20 cellular contexts compared by ENCODE assay signal in genomic region chr2:162265666-162266467, GRCh38. TPM values are rescaled to one million over a fixed set of nuclear protein-coding genes. Genes with fewer than 3 reads are reported as not detected.
DNase-seq lines count a peak whose midpoint lies in the region; ATAC-seq, FAIRE-seq and TF ChIP-seq lines count a peak whose summit lies in the region.
"Had no signal": no experiment of that assay in that cellular context is flagged by ENCODE, and none has a peak within 500 bp of the region (broad histone marks: within the 10 kb centered on the region; RNA-seq: fewer than 3 reads in every experiment).

No MANE protein-coding gene starts in this region.

- TF ChIP-seq CTCF in heart left ventricle (IDR thresholded peaks at IDR 0.05) = no peak
- no peak for TF ChIP-seq CTCF in dorsolateral prefrontal cortex (IDR thresholded peaks at IDR 0.05 in 54 of 56, conservative IDR thresholded peaks at IDR 0.05 in 2 of 56; ENCODE audit: low read depth in 1 of 56, partially characterized antibody in 56 of 56)
- TF ChIP-seq CTCF in osteoblast (IDR thresholded peaks at IDR 0.05; ENCODE audit: extremely low read depth, low read depth, low read length) = no peak
- TF ChIP-seq CTCF in D721Med (IDR thresholded peaks at IDR 0.05; ENCODE audit: insufficient read depth, missing control alignments) = no peak

- H3K27ac ChIP-seq in heart left ventricle (peak overlapping the region in 8 of 12 donors; percentile 8 to 70 (median 43)), dorsolateral prefrontal cortex (peak overlapping the region in 45 of 59 donors; percentile 2 to 81 (median 53)), osteoblast (ENCODE audit: low read depth, low read length) (peak overlapping the region; percentile 20)
- H3K27ac ChIP-seq: A549, C4-2B, Peyer's patch had no signal

- H3K9me3 ChIP-seq in heart left ventricle (no peaks in the 10 kb centered on the region), osteoblast (ENCODE audit: low read depth, low read length) (no peaks in the 10 kb centered on the region)
- H3K9me3 ChIP-seq: A549, Peyer's patch had no signal

- intact Hi-C loops in heart left ventricle (cut with DNase I) (no loop called here), cardiac septum (cut with DNase I) (loop anchor here (2.0 kb wide), 1 partner anchor 23 kb away; the partner anchor contains the start of gene FAP), dorsolateral prefrontal cortex (cut with DNase I) (no loop called here)

- peaks cover 0 to 14% (median under 1%) of the 10 kb centered on the region in 12 donors for H3K4me1 ChIP-seq in heart left ventricle
- peaks cover 21% of the 10 kb centered on the region for H3K4me1 ChIP-seq in osteoblast (ENCODE audit: insufficient read depth, low read length)
- H3K4me1 ChIP-seq: A549, Peyer's patch had no signal

- no peak for FAIRE-seq in D721Med (lab: Jason Lieb, UNC)
- FAIRE-seq: A549, GM12878, GM18507, HTR-8/SVneo had no signal

- H4K20me1 ChIP-seq in osteoblast (ENCODE audit: insufficient read depth, low read length) = no peaks in the 10 kb centered on the region

- 75 to 84% (median 80%) methylated on average over 7 of the region's 7 CpGs for WGBS in heart left ventricle, 4 donors

- no peak overlapping the region for H3K4me3 ChIP-seq in heart left ventricle
- H3K4me3 ChIP-seq in dorsolateral prefrontal cortex = no peak overlapping the region
- no peak overlapping the region for H3K4me3 ChIP-seq in osteoblast (ENCODE audit: insufficient read depth, low read length)
- H3K4me3 ChIP-seq: A549, GM12878, Peyer's patch had no signal

- peak overlapping the region; percentile 85 for H2AFZ ChIP-seq in osteoblast (ENCODE audit: low read length)

- no peak for TF ChIP-seq POLR2A in heart left ventricle (IDR thresholded peaks at IDR 0.05)

- peak in 3 of 4 donors; percentile 34 to 44 (median 35) for ATAC-seq in heart left ventricle
- ATAC-seq in HG03196 (IDR thresholded peaks at IDR 0.05; ENCODE audit: unreplicated experiment) = no peak
- ATAC-seq: A549, GM12878 had no signal

- H3K4me2 ChIP-seq in osteoblast (ENCODE audit: insufficient read depth, low read length) = no peak overlapping the region
- H3K4me2 ChIP-seq: A549 had no signal

- H3K27me3 ChIP-seq in heart left ventricle (no peaks in the 10 kb centered on the region), dorsolateral prefrontal cortex (no peaks in the 10 kb centered on the region), osteoblast (ENCODE audit: insufficient read depth, low read length) (no peaks in the 10 kb centered on the region)
- H3K27me3 ChIP-seq: Peyer's patch had no signal

- H3K79me2 ChIP-seq in osteoblast (ENCODE audit: insufficient read depth, low read length) = no peaks in the 10 kb centered on the region

- DNase-seq in heart left ventricle (no peak), cardiac septum (ENCODE audit: low spot score) (no peak), dorsolateral prefrontal cortex (no peak), osteoblast (ENCODE audit: insufficient read length, low spot score, missing footprints) (no peak), D721Med (ENCODE audit: insufficient read length, low spot score) (no peak), NCI-H2107 treated with DMSO at 0.1 percent for 48 hours (lab: John Stamatoyannopoulos, UW; ENCODE audit: unreplicated experiment) (no peak), NCI-H146 treated with DMSO at 0.1 percent for 48 hours (lab: John Stamatoyannopoulos, UW; ENCODE audit: unreplicated experiment) (no peak)
- DNase-seq: COR-L47, NCI-H1436 treated with DMSO at 0.1 percent for 48 hours, NCI-H82, Peyer's patch, SIG-M5 had no signal

- H3K36me3 ChIP-seq in heart left ventricle = peaks cover 0 to 56% (median 37%) of the 10 kb centered on the region in 9 donors
- H3K36me3 ChIP-seq in osteoblast (ENCODE audit: insufficient read depth, low read length) = no peaks in the 10 kb centered on the region

RNA-seq across cellular contexts. Expression of gene FAP, which starts 22.6 kb away (rescaled TPM):
- total RNA-seq in heart left ventricle = 10 to 100 TPM in 1 of 9 donors, 1 to 10 TPM in 6, under 1 TPM in 2; 0.75 to 11.3 (median 3.5) TPM
- 1 to 10 TPM in 1 of 2 donors, under 1 TPM in 1; 0.88 to 1.5 TPM for polyA plus RNA-seq in heart left ventricle
- 10.4 TPM for total RNA-seq in cardiac septum
- total RNA-seq in dorsolateral prefrontal cortex = 10 to 100 TPM in 34 of 120 experiments, 1 to 10 TPM in 86; 2.4 to 20.2 (median 8.2) TPM
- total RNA-seq in osteoblast = 464 and 582 TPM in 2 replicates
- total RNA-seq: G401, GM12878, NCI-H460 had no signal

RNA-seq across cellular contexts. Expression of gene IFIH1, which starts 52.6 kb away (rescaled TPM):
- total RNA-seq in heart left ventricle (10 to 100 TPM in 3 of 9 donors, 1 to 10 TPM in 6; 4.5 to 24.2 (median 6.8) TPM), cardiac septum (4.4 TPM), dorsolateral prefrontal cortex (10 to 100 TPM in 8 of 120 experiments, 1 to 10 TPM in 112; 2.8 to 27.5 (median 6.8) TPM), osteoblast (7.2 and 9.1 TPM in 2 replicates)
- polyA plus RNA-seq in heart left ventricle = 1 to 10 TPM; 3.4 to 3.6 TPM
- total RNA-seq: G401 had no signal

Comparison
In these comparisons a context has a peak if more than half of its experiments do, and no peak if none do; other contexts are left out.
1. RNA of gene FAP, which starts 22.6 kb away (total RNA-seq): 464 to 582 TPM in osteoblast; 10.4 TPM in cardiac septum (single experiment), 2.4 to 20.2 TPM in dorsolateral prefrontal cortex and 0.75 to 11.3 TPM in heart left ventricle; every median in the first group is over 10 times any median in the second.
2. Peak in every context shown above with its lines, with median percentiles within 50 percentile points of each other: H3K27ac ChIP-seq.